8 cellular contexts compared by ENCODE assay signal in genomic region chr11:613369-613968, GRCh38. TPM values are rescaled to one million over a fixed set of nuclear protein-coding genes. Genes with fewer than 3 reads are reported as not detected.
DNase-seq lines count a peak whose midpoint lies in the region; ATAC-seq and TF ChIP-seq lines count a peak whose summit lies in the region.

No MANE protein-coding gene starts in this region.

- H3K36me3 ChIP-seq in breast epithelium, result peaks cover 5% of the 10 kb centered on the region
- H3K36me3 ChIP-seq in right lobe of liver, result peaks cover under 1 to 43% (median 24%) of the 10 kb centered on the region in 4 donors

- peaks cover 16% of the 10 kb centered on the region for H3K4me1 Mint-ChIP-seq in CD4-positive, alpha-beta T cell (ENCODE audit: low read depth)

- H3K27me3 Mint-ChIP-seq in CD4-positive, alpha-beta T cell, result no peaks in the 10 kb centered on the region

- H3K4me3 ChIP-seq in breast epithelium (peak overlapping the region in 1 of 3 donors; percentile 76), right lobe of liver (peak overlapping the region in 1 of 3 donors; percentile 73)

- no peaks in the 10 kb centered on the region for H3K9me3 ChIP-seq in CD4-positive, alpha-beta T cell (ENCODE audit: control insufficient read depth, low read length)
- H3K9me3 ChIP-seq in breast epithelium, result no peaks in the 10 kb centered on the region
- no peaks in the 10 kb centered on the region for H3K9me3 ChIP-seq in right lobe of liver

- intact Hi-C loops in CD4-positive, alpha-beta T cell (cut with DNase I, micrococcal nuclease), result loop anchor here in 1 of 2 experiments (2.0 to 5.0 kb wide), 2 partner anchors 55 to 79 kb away; no protein-coding TSS in a partner anchor
- intact Hi-C loops in breast epithelium (cut with DNase I; ENCODE audit: low total_unique reads), result no loop called here
- intact Hi-C loops in right lobe of liver (cut with DNase I), result loop anchor here in 1 of 2 donors (5.0 kb wide), 1 partner anchor 56 kb away; no protein-coding TSS in a partner anchor

- in situ Hi-C loops in KBM-7 (cut with MboI; ENCODE audit: low pct_unique_long_range_greater_than_20kb, low sequenced_read_pairs), result no loop called here

- POLR2A ChIA-PET in CD4-positive, alpha-beta T cell (lab: Charles Lee), result interaction anchor here (0.6 to 1.8 kb wide), 6 partner anchors 12 to 112 kb away, joined by 3 to 8 read pairs (median 4); partner anchors contain the start of gene PHRF1

- 20% methylated on average over 1 of the region's 36 CpGs for WGBS in right lobe of liver (ENCODE audit: insufficient coverage, low coverage, low lambda C conversion rate, missing lambda C conversion rate)

- no peaks in the 10 kb centered on the region for H3K9me3 Mint-ChIP-seq in CD4-positive, alpha-beta T cell

- H3K27ac ChIP-seq in CD4-positive, alpha-beta T cell (ENCODE audit: low read depth, low read length), result peak overlapping the region; percentile 83
- peak overlapping the region; percentile 87 for H3K27ac ChIP-seq in VCaP
- H3K27ac ChIP-seq in breast epithelium, result peak overlapping the region; percentile 92 to 99
- H3K27ac ChIP-seq in right lobe of liver, result peak overlapping the region in 1 of 3 donors; percentile 85

- TF ChIP-seq CTCF in CD4-positive, alpha-beta T cell (IDR thresholded peaks at IDR 0.05), result no peak
- TF ChIP-seq CTCF in VCaP (conservative IDR thresholded peaks at IDR 0.05) (no peak), breast epithelium (IDR thresholded peaks at IDR 0.05) (no peak), right lobe of liver (IDR thresholded peaks at IDR 0.05) (no peak)

- CTCF ChIA-PET in CD4-positive, alpha-beta T cell (lab: Charles Lee), result interaction anchor here (2.0 kb wide), 1 partner anchor 59 kb away, joined by 5 read pairs; no protein-coding TSS in a partner anchor

- no peaks in the 10 kb centered on the region for H3K27me3 ChIP-seq in CD4-positive, alpha-beta T cell (ENCODE audit: control insufficient read depth, insufficient read depth, low read length)
- H3K27me3 ChIP-seq in breast epithelium (no peaks in the 10 kb centered on the region), right lobe of liver (no peaks in the 10 kb centered on the region)

- peak; percentile 62 for ATAC-seq in CD4-positive, alpha-beta T cell (ENCODE audit: poor library complexity)
- ATAC-seq in right lobe of liver (peak; percentile 2 to 34 (median 17)), GM18867 (IDR thresholded peaks at IDR 0.05; ENCODE audit: unreplicated experiment) (no peak)

- peaks cover 33% of the 10 kb centered on the region for H3K36me3 Mint-ChIP-seq in CD4-positive, alpha-beta T cell (ENCODE audit: low read depth)

- peak; percentile 66 to 85 (median 82) for DNase-seq in CD4-positive, alpha-beta T cell
- peak; percentile 34 to 37 for DNase-seq in Kasumi-1 (lab: John Stamatoyannopoulos, UW)
- DNase-seq in breast epithelium (ENCODE audit: low spot score in 2 of 2), result peak; percentile 43 to 72
- peak; percentile 83 to 89 (median 88) for DNase-seq in right lobe of liver
- peak; percentile 63 to 65 for DNase-seq in stimulated activated CD8-positive, alpha-beta memory T cell treated with anti-CD3 and anti-CD28 coated beads, Interleukin-4, amount 100 ng/mL, for 1 hour (ENCODE audit: low read depth in 2 of 2, low spot score in 1 of 2)
- DNase-seq in KBM-7, result no peak

- peak overlapping the region; percentile 20 for H3K4me3 Mint-ChIP-seq in CD4-positive, alpha-beta T cell

- peak overlapping the region; percentile 80 for H3K27ac Mint-ChIP-seq in CD4-positive, alpha-beta T cell

- TF ChIP-seq POLR2A in breast epithelium (IDR thresholded peaks at IDR 0.05), result no peak
- peak; percentile 42 for TF ChIP-seq POLR2A in right lobe of liver (IDR thresholded peaks at IDR 0.05)

- H3K4me1 ChIP-seq in breast epithelium (peaks cover 10 to 13% of the 10 kb centered on the region in 2 donors), right lobe of liver (peaks cover 0 to 57% (median 27%) of the 10 kb centered on the region in 4 donors)

RNA-seq across cellular contexts. Expression of gene IRF7, which starts 2.3 kb away (rescaled TPM):
- 10 to 100 TPM; 36.5 to 37.7 TPM for total RNA-seq in CD4-positive, alpha-beta T cell
- 10 to 100 TPM; 13.3 to 29.9 (median 27.9) TPM for total RNA-seq in breast epithelium
- total RNA-seq in right lobe of liver, result 10 to 100 TPM; 27.3 to 72.8 (median 47.7) TPM

RNA-seq across cellular contexts. Expression of gene CDHR5, which starts 11.3 kb away (rescaled TPM):
- not detected for total RNA-seq in CD4-positive, alpha-beta T cell
- 1 to 10 TPM in 1 of 3 donors, not detected in 2; 6.2 TPM for total RNA-seq in breast epithelium
- 100 to 1,000 TPM in 2 of 6 experiments, 10 to 100 TPM in 4; 59.4 to 162 (median 80.7) TPM for total RNA-seq in right lobe of liver

RNA-seq across cellular contexts. Expression of gene SCT, which starts 13.5 kb away (rescaled TPM):
- total RNA-seq in CD4-positive, alpha-beta T cell, result not detected
- total RNA-seq in breast epithelium (not detected), right lobe of liver (not detected)

RNA-seq across cellular contexts. Expression of gene DRD4, which starts 23.6 kb away (rescaled TPM):
- under 1 TPM; 0.70 to 0.82 TPM for total RNA-seq in CD4-positive, alpha-beta T cell
- under 1 TPM in 1 of 3 donors, not detected in 2; 0.29 TPM for total RNA-seq in breast epithelium
- total RNA-seq in right lobe of liver, result under 1 TPM in 4 of 6 experiments, not detected in 2; 0.31 to 0.90 (median 0.41) TPM

RNA-seq across cellular contexts. Expression of gene PHRF1, which starts 37.2 kb away (rescaled TPM):
- 10 to 100 TPM; 37.1 to 37.6 TPM for total RNA-seq in CD4-positive, alpha-beta T cell
- 10 to 100 TPM; 18.6 to 22.1 (median 21.3) TPM for total RNA-seq in breast epithelium
- 10 to 100 TPM; 15.4 to 21.9 (median 20.3) TPM for total RNA-seq in right lobe of liver

Comparison
In these comparisons a context has a peak if more than half of its experiments do, and no peak if none do; other contexts are left out.
1. RNA of gene CDHR5, which starts 11.3 kb away (total RNA-seq): 59.4 to 162 TPM in right lobe of liver; not detected in CD4-positive, alpha-beta T cell and 6.2 TPM in breast epithelium; every median in the first group is over 4 times any median in the second.